Comparison of ENCODE assay signal across 8 cellular contexts in the genomic region with DNA sequence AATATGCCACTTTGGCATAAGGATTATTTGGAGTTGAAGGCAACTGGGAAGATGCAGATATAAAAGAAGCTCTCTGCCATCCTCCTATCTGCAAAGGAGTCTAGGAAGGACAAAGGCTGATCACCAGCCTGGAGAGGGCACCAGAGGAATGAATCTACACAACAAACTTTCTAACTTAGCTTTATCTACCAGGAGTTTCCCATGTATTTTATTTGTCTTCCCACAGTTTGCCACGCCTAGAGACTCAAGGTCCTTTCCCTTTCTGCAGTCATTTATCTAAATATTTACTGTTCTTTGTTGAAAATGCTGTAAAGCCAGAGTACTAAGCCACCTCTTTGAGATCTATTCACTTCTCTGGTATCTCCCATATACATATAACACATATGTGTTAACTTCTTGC. TPM values are rescaled to one million over a fixed set of nuclear protein-coding genes. Genes with fewer than 3 reads are reported as not detected.
DNase-seq lines count a peak whose midpoint lies in the region; ATAC-seq and TF ChIP-seq lines count a peak whose summit lies in the region.

No MANE protein-coding gene starts in this region.

- H3K27me3 Mint-ChIP-seq in activated CD4-positive, alpha-beta T cell treated with anti-CD3 and anti-CD28 coated beads, Interleukin-2, amount 10 ng/mL, durations not matched to agents 24 days and 14 days: peaks cover 22% of the 10 kb centered on the region

- no peak overlapping the region for H3K4me3 Mint-ChIP-seq in activated CD4-positive, alpha-beta T cell treated with anti-CD3 and anti-CD28 coated beads, Interleukin-2, amount 10 ng/mL, durations not matched to agents 24 days and 14 days

- TF ChIP-seq POLR2A in stomach (IDR thresholded peaks at IDR 0.05): no peak

- H3K27me3 ChIP-seq in stomach: no peaks in the 10 kb centered on the region

- H3K27ac ChIP-seq in stomach: no peak overlapping the region

- TF ChIP-seq CTCF in foreskin fibroblast (IDR thresholded peaks at IDR 0.05; ENCODE audit: low read depth, low read length): peak; percentile 44
- TF ChIP-seq CTCF in stomach (IDR thresholded peaks at IDR 0.05): peak in 1 of 7 experiments; percentile 18

- H3K27ac Mint-ChIP-seq in activated CD4-positive, alpha-beta T cell treated with anti-CD3 and anti-CD28 coated beads, Interleukin-2, amount 10 ng/mL, durations not matched to agents 24 days and 14 days: no peak overlapping the region

- H3K9me3 ChIP-seq in stomach: no peaks in the 10 kb centered on the region

- no peaks in the 10 kb centered on the region for H3K36me3 Mint-ChIP-seq in activated CD4-positive, alpha-beta T cell treated with anti-CD3 and anti-CD28 coated beads, Interleukin-2, amount 10 ng/mL, durations not matched to agents 24 days and 14 days (ENCODE audit: low read depth)

- DNase-seq in activated CD4-positive, alpha-beta T cell treated with anti-CD3 and anti-CD28 coated beads, Interleukin-2, amount 10 ng/mL, durations not matched to agents 24 days and 14 days: peak; percentile 59
- no peak for DNase-seq in activated CD4-positive, alpha-beta T cell treated with anti-CD3 and anti-CD28 coated beads for 1 hour
- DNase-seq in RKO (ENCODE audit: low spot score) (peak; percentile 56), foreskin fibroblast (peak; percentile 40 to 70), stomach (peak; percentile 29), activated T-cell treated with anti-CD3 and anti-CD28 coated beads for 4 hours (no peak), NCI-H1092 treated with DMSO at 0.1 percent for 48 hours (lab: John Stamatoyannopoulos, UW) (no peak)

- ATAC-seq in GM18870 (IDR thresholded peaks at IDR 0.05; ENCODE audit: unreplicated experiment): no peak

- intact Hi-C loops in activated CD4-positive, alpha-beta T cell treated with anti-CD3 and anti-CD28 coated beads, Interleukin-2, amount 10 ng/mL, durations not matched to agents 24 days and 14 days (cut with micrococcal nuclease): no loop called here
- intact Hi-C loops in stomach (cut with DNase I; ENCODE audit: low total_unique reads): no loop called here

- TF ChIP-seq EP300 in stomach (IDR thresholded peaks at IDR 0.05): no peak

- H3K9me3 Mint-ChIP-seq in activated CD4-positive, alpha-beta T cell treated with anti-CD3 and anti-CD28 coated beads, Interleukin-2, amount 10 ng/mL, durations not matched to agents 24 days and 14 days: no peaks in the 10 kb centered on the region

- 6 to 17% (median 7%) methylated on average over 1 of the region's 1 CpG for WGBS in stomach, 5 donors

- no peaks in the 10 kb centered on the region for H3K4me1 Mint-ChIP-seq in activated CD4-positive, alpha-beta T cell treated with anti-CD3 and anti-CD28 coated beads, Interleukin-2, amount 10 ng/mL, durations not matched to agents 24 days and 14 days

- no peaks in the 10 kb centered on the region for H3K36me3 ChIP-seq in stomach

- peaks cover 4 to 30% (median 9%) of the 10 kb centered on the region in 4 donors for H3K4me1 ChIP-seq in stomach

- H3K4me3 ChIP-seq in foreskin fibroblast (ENCODE audit: low read depth in 1 of 2, low read length in 2 of 2) (no peak overlapping the region), stomach (no peak overlapping the region)

RNA-seq across cellular contexts. Expression of a gene that starts 32.2 kb away (rescaled TPM):
- total RNA-seq in activated CD4-positive, alpha-beta T cell treated with anti-CD3 and anti-CD28 coated beads, Interleukin-2, amount 10 ng/mL, durations not matched to agents 24 days and 14 days: 0.14 and 0.33 TPM in 2 replicates
- total RNA-seq in stomach: 10 to 100 TPM in 1 of 5 donors, 1 to 10 TPM in 2, under 1 TPM in 1, not detected in 1; 0.29 to 10.1 (median 3.7) TPM
- 1 to 10 TPM in 1 of 3 donors, under 1 TPM in 2; 0.65 to 2.2 (median 0.76) TPM for polyA plus RNA-seq in stomach

RNA-seq across cellular contexts. Expression of a gene that starts 46.1 kb away (rescaled TPM):
- total RNA-seq in activated CD4-positive, alpha-beta T cell treated with anti-CD3 and anti-CD28 coated beads, Interleukin-2, amount 10 ng/mL, durations not matched to agents 24 days and 14 days: 49.1 and 51.5 TPM in 2 replicates
- 10 to 100 TPM; 34.2 to 64.9 (median 46.0) TPM for total RNA-seq in stomach
- 10 to 100 TPM; 18.3 to 35.3 (median 24.8) TPM for polyA plus RNA-seq in stomach

Comparison
In these comparisons a context has a peak if more than half of its experiments do, and no peak if none do; other contexts are left out.
1. DNase-seq: peak in activated CD4-positive, alpha-beta T cell treated with anti-CD3 and anti-CD28 coated beads, Interleukin-2, amount 10 ng/mL, durations not matched to agents 24 days and 14 days (single experiment), RKO (single experiment), foreskin fibroblast (2 of 2) and stomach (single experiment); none in activated CD4-positive, alpha-beta T cell treated with anti-CD3 and anti-CD28 coated beads for 1 hour (single experiment), activated T-cell treated with anti-CD3 and anti-CD28 coated beads for 4 hours (single experiment) and NCI-H1092 treated with DMSO at 0.1 percent for 48 hours (single experiment).